Comparison of ENCODE assay signal across 1 cellular context in genomic region chr22:19238900-19239299, GRCh38.
TF ChIP-seq lines count a peak whose summit lies in the region.

No MANE protein-coding gene starts in this region.

TF ChIP-seq in WTC11, 78 proteins besides CTCF, POLR2A, EP300 and RAD21 (continued from another document):
- TF ChIP-seq E2F4 (CRISPR knock-in tag; IDR thresholded peaks at IDR 0.05; ENCODE audit: borderline replicate concordance, low read depth), result no peak
- TF ChIP-seq SP1 (CRISPR knock-in tag; conservative IDR thresholded peaks at IDR 0.05), result no peak
- TF ChIP-seq ZNF281 (CRISPR knock-in tag; IDR thresholded peaks at IDR 0.05), result no peak
- TF ChIP-seq NFYB (CRISPR knock-in tag; conservative IDR thresholded peaks at IDR 0.05; ENCODE audit: low read depth), result no peak
- no peak for TF ChIP-seq MAX (CRISPR knock-in tag; IDR thresholded peaks at IDR 0.05)
- TF ChIP-seq ELF4 (CRISPR knock-in tag; IDR thresholded peaks at IDR 0.05; ENCODE audit: low read depth), result no peak
- no peak for TF ChIP-seq GTF2I (CRISPR knock-in tag; conservative IDR thresholded peaks at IDR 0.05)
- TF ChIP-seq ZNF396 (CRISPR knock-in tag; IDR thresholded peaks at IDR 0.05; ENCODE audit: borderline replicate concordance), result no peak
- TF ChIP-seq ZNF423 (CRISPR knock-in tag; IDR thresholded peaks at IDR 0.05), result no peak
- no peak for TF ChIP-seq MLX (CRISPR knock-in tag; IDR thresholded peaks at IDR 0.05)
- no peak for TF ChIP-seq PRDM15 (CRISPR knock-in tag; IDR thresholded peaks at IDR 0.05)
